In genomic region chr20:47353224-47353696, GRCh38 we compare ENCODE assay signal across 8 cellular contexts. TPM values are rescaled to one million over a fixed set of nuclear protein-coding genes. Genes with fewer than 3 reads are reported as not detected.
DNase-seq lines count a peak whose midpoint lies in the region; ATAC-seq, FAIRE-seq and TF ChIP-seq lines count a peak whose summit lies in the region.

No MANE protein-coding gene starts in this region.

- H3K27me3 Mint-ChIP-seq in activated naive CD4-positive, alpha-beta T cell treated with anti-CD3 and anti-CD28 coated beads, Interleukin-2, amount 50 U/mL, for 24 hours, result no peaks in the 10 kb centered on the region
- no peaks in the 10 kb centered on the region for H3K27me3 Mint-ChIP-seq in astrocyte (ENCODE audit: low read depth, unreplicated experiment)

- H3K36me3 ChIP-seq in astrocyte (ENCODE audit: insufficient read depth, low read length) (no peaks in the 10 kb centered on the region), lower lobe of right lung (no peaks in the 10 kb centered on the region), upper lobe of right lung (no peaks in the 10 kb centered on the region)

- TF ChIP-seq CTCF in astrocyte (IDR thresholded peaks at IDR 0.05; ENCODE audit: insufficient read depth, low read depth, low read length) (no peak), lower lobe of right lung (IDR thresholded peaks at IDR 0.05) (no peak), upper lobe of right lung (IDR thresholded peaks at IDR 0.05) (no peak)

- H3K27me3 ChIP-seq in astrocyte (ENCODE audit: insufficient read depth, low read length) (no peaks in the 10 kb centered on the region), lower lobe of right lung (ENCODE audit: low read depth) (no peaks in the 10 kb centered on the region), upper lobe of right lung (no peaks in the 10 kb centered on the region)

- peaks cover 17% of the 10 kb centered on the region for H3K4me1 Mint-ChIP-seq in activated naive CD4-positive, alpha-beta T cell treated with anti-CD3 and anti-CD28 coated beads, Interleukin-2, amount 50 U/mL, for 24 hours
- peaks cover 56% of the 10 kb centered on the region for H3K4me1 Mint-ChIP-seq in astrocyte (ENCODE audit: low read depth, unreplicated experiment)

- intact Hi-C loops in lower lobe of right lung (cut with DNase I), result no loop called here
- intact Hi-C loops in upper lobe of right lung (cut with DNase I), result no loop called here

- H3K27ac ChIP-seq in astrocyte (ENCODE audit: low read depth, low read length) (peak overlapping the region; percentile 95), lower lobe of right lung (peak overlapping the region; percentile 99), upper lobe of right lung (peak overlapping the region; percentile 98)

- FAIRE-seq in astrocyte (lab: Jason Lieb, UNC), result no peak

- no peak for ATAC-seq in activated naive CD4-positive, alpha-beta T cell treated with anti-CD3 and anti-CD28 coated beads, Interleukin-2, amount 50 U/mL, for 72 hours
- ATAC-seq in lower lobe of right lung, result no peak
- no peak for ATAC-seq in upper lobe of right lung
- ATAC-seq in GM19324 (IDR thresholded peaks at IDR 0.05; ENCODE audit: low FRiP score, unreplicated experiment), result no peak

- H3K27ac Mint-ChIP-seq in activated naive CD4-positive, alpha-beta T cell treated with anti-CD3 and anti-CD28 coated beads, Interleukin-2, amount 50 U/mL, for 24 hours, result peak overlapping the region; percentile 41
- H3K27ac Mint-ChIP-seq in activated naive CD4-positive, alpha-beta T cell treated with anti-CD3 and anti-CD28 coated beads, Interleukin-2, amount 50 U/mL, for 72 hours, result peak overlapping the region in 1 of 2 donors; percentile 70
- peak overlapping the region; percentile 82 for H3K27ac Mint-ChIP-seq in astrocyte (ENCODE audit: unreplicated experiment)

- no peak for DNase-seq in activated naive CD4-positive, alpha-beta T cell treated with anti-CD3 and anti-CD28 coated beads, Interleukin-2, amount 50 U/mL, for 72 hours (ENCODE audit: low spot score in 2 of 2)
- DNase-seq in astrocyte (ENCODE audit: low read depth) (no peak), lower lobe of right lung (no peak), upper lobe of right lung (no peak), germinal center (ENCODE audit: low spot score) (no peak), HUDEP-2 (lab: John Stamatoyannopoulos, UW; ENCODE audit: unreplicated experiment in 76 of 76) (no peak)

- H3K4me3 ChIP-seq in astrocyte (ENCODE audit: insufficient read depth, low read depth, low read length) (peak overlapping the region; percentile 41), lower lobe of right lung (peak overlapping the region; percentile 43), upper lobe of right lung (peak overlapping the region; percentile 37)

- H2AFZ ChIP-seq in astrocyte (ENCODE audit: low read depth, low read length), result no peak overlapping the region

- peak overlapping the region; percentile 86 for H3K9ac ChIP-seq in astrocyte (ENCODE audit: low read length)

- H3K9me3 ChIP-seq in astrocyte (ENCODE audit: insufficient read depth, low read depth, low read length) (no peaks in the 10 kb centered on the region), lower lobe of right lung (no peaks in the 10 kb centered on the region), upper lobe of right lung (no peaks in the 10 kb centered on the region)

- H3K4me3 Mint-ChIP-seq in activated naive CD4-positive, alpha-beta T cell treated with anti-CD3 and anti-CD28 coated beads, Interleukin-2, amount 50 U/mL, for 24 hours, result peak overlapping the region; percentile 47
- H3K4me3 Mint-ChIP-seq in astrocyte (ENCODE audit: unreplicated experiment), result no peak overlapping the region

- H3K4me1 ChIP-seq in astrocyte (ENCODE audit: insufficient read depth, low read length) (peaks cover 97% of the 10 kb centered on the region), lower lobe of right lung (peaks cover 100% of the 10 kb centered on the region), upper lobe of right lung (peaks cover 100% of the 10 kb centered on the region)

- H3K4me2 ChIP-seq in astrocyte (ENCODE audit: low read length), result peak overlapping the region; percentile 80

- no peaks in the 10 kb centered on the region for H3K9me3 Mint-ChIP-seq in activated naive CD4-positive, alpha-beta T cell treated with anti-CD3 and anti-CD28 coated beads, Interleukin-2, amount 50 U/mL, for 24 hours
- no peaks in the 10 kb centered on the region for H3K9me3 Mint-ChIP-seq in activated naive CD4-positive, alpha-beta T cell treated with anti-CD3 and anti-CD28 coated beads, Interleukin-2, amount 50 U/mL, for 72 hours
- no peaks in the 10 kb centered on the region for H3K9me3 Mint-ChIP-seq in astrocyte (ENCODE audit: unreplicated experiment)

- H3K36me3 Mint-ChIP-seq in activated naive CD4-positive, alpha-beta T cell treated with anti-CD3 and anti-CD28 coated beads, Interleukin-2, amount 50 U/mL, for 24 hours, result peaks cover 2% of the 10 kb centered on the region
- peaks cover 27 to 32% of the 10 kb centered on the region in 2 donors for H3K36me3 Mint-ChIP-seq in activated naive CD4-positive, alpha-beta T cell treated with anti-CD3 and anti-CD28 coated beads, Interleukin-2, amount 50 U/mL, for 72 hours
- H3K36me3 Mint-ChIP-seq in astrocyte (ENCODE audit: low read depth, unreplicated experiment), result no peaks in the 10 kb centered on the region

- H3K79me2 ChIP-seq in astrocyte (ENCODE audit: insufficient read depth, low read length), result peaks cover 75% of the 10 kb centered on the region

- no peaks in the 10 kb centered on the region for H4K20me1 ChIP-seq in astrocyte (ENCODE audit: insufficient read depth, low read length)

RNA-seq across cellular contexts. Expression of gene ZMYND8, which starts 3.2 kb away (rescaled TPM):
- total RNA-seq in activated naive CD4-positive, alpha-beta T cell treated with anti-CD3 and anti-CD28 coated beads, Interleukin-2, amount 50 U/mL, for 72 hours, result 10 to 100 TPM; 35.7 to 46.4 TPM
- 43.9 and 45.8 TPM in 2 replicates for total RNA-seq in astrocyte
- 57.6 TPM for total RNA-seq in lower lobe of right lung
- total RNA-seq in upper lobe of right lung, result 45.7 TPM
